1 cellular context compared by ENCODE assay signal in genomic region chr4:123397276-123398150, GRCh38.
TF ChIP-seq lines count a peak whose summit lies in the region.

No MANE protein-coding gene starts in this region.

TF ChIP-seq in HepG2, 621 proteins besides CTCF, POLR2A, EP300 and RAD21 (continued from another document and continues in another):
- TF ChIP-seq POGK (CRISPR knock-in tag; conservative IDR thresholded peaks at IDR 0.05): 0 out of 2 replicates have a peak, but pooled peaks have one; percentile 38
- TF ChIP-seq CAMTA2 (CRISPR knock-in tag; IDR thresholded peaks at IDR 0.05; ENCODE audit: borderline replicate concordance): no peak
- TF ChIP-seq KMT2B (CRISPR knock-in tag; IDR thresholded peaks at IDR 0.05): peak; percentile 60
- TF ChIP-seq ZNF691 (CRISPR knock-in tag; IDR thresholded peaks at IDR 0.05; ENCODE audit: borderline replicate concordance, low read depth): no peak
- TF ChIP-seq KLF11 (CRISPR knock-in tag; IDR thresholded peaks at IDR 0.05): no peak
- no peak for TF ChIP-seq ZNF619 (CRISPR knock-in tag; IDR thresholded peaks at IDR 0.05)
- 0 out of 2 replicates have a peak, but pooled peaks have one; percentile 39 for TF ChIP-seq SNAPC4 (CRISPR knock-in tag; IDR thresholded peaks at IDR 0.05)
- TF ChIP-seq FOXJ3 (CRISPR knock-in tag; IDR thresholded peaks at IDR 0.05; ENCODE audit: borderline replicate concordance): peak; percentile 14; the same call in 1 of the 2 replicates
- TF ChIP-seq ZNF687 (CRISPR knock-in tag; IDR thresholded peaks at IDR 0.05): peak; percentile 98
- peak; percentile 36; the same call in 1 of the 2 replicates for TF ChIP-seq ATF1 (CRISPR knock-in tag; IDR thresholded peaks at IDR 0.05)
- peak; percentile 77; the same call in 1 of the 2 replicates for TF ChIP-seq ZNF431 (CRISPR knock-in tag; IDR thresholded peaks at IDR 0.05; ENCODE audit: borderline replicate concordance, low read depth)
- TF ChIP-seq ZNF44 (CRISPR knock-in tag; IDR thresholded peaks at IDR 0.05): peak; percentile 66; the same call in 1 of the 2 replicates
- no peak; the same call in 1 of the 2 replicates for TF ChIP-seq MXD3 (CRISPR knock-in tag; IDR thresholded peaks at IDR 0.05)
- peak; percentile 53; the same call in 1 of the 2 replicates for TF ChIP-seq HDAC1 (CRISPR knock-in tag; IDR thresholded peaks at IDR 0.05)
- TF ChIP-seq ZNF362 (CRISPR knock-in tag; IDR thresholded peaks at IDR 0.05; ENCODE audit: borderline replicate concordance): peak; percentile 64; the same call in 1 of the 2 replicates
- peak; percentile 27; the same call in 1 of the 2 replicates for TF ChIP-seq KDM5A (IDR thresholded peaks at IDR 0.05; ENCODE audit: borderline replicate concordance, low read length)
- TF ChIP-seq ATM (IDR thresholded peaks at IDR 0.05; ENCODE audit: borderline replicate concordance): no peak
- TF ChIP-seq ZNF609 (CRISPR knock-in tag; IDR thresholded peaks at IDR 0.05; ENCODE audit: borderline replicate concordance): peak; percentile 74
- TF ChIP-seq CENPT (CRISPR knock-in tag; IDR thresholded peaks at IDR 0.05; ENCODE audit: low read depth): peak; percentile 52; the same call in 1 of the 2 replicates
- TF ChIP-seq ZNF142 (CRISPR knock-in tag; IDR thresholded peaks at IDR 0.05): 0 out of 2 replicates have a peak, but pooled peaks have one; percentile 12
